In genomic region chr20:4161447-4162251, GRCh38 we compare ENCODE assay signal across 9 cellular contexts. TPM values are rescaled to one million over a fixed set of nuclear protein-coding genes. Genes with fewer than 3 reads are reported as not detected.
DNase-seq lines count a peak whose midpoint lies in the region; ATAC-seq, FAIRE-seq and TF ChIP-seq lines count a peak whose summit lies in the region.
"Had no signal": no experiment of that assay in that cellular context is flagged by ENCODE, and none has a peak within 500 bp of the region (broad histone marks: within the 10 kb centered on the region; RNA-seq: fewer than 3 reads in every experiment).

No MANE protein-coding gene starts in this region.

- TF ChIP-seq CTCF in breast epithelium (IDR thresholded peaks at IDR 0.05) (no peak), nephron progenitor cell (IDR thresholded peaks at IDR 0.05) (no peak), GM13976 (IDR thresholded peaks at IDR 0.05; ENCODE audit: borderline replicate concordance, control extremely low read depth, extremely low read depth, insufficient read depth, missing control alignments) (no peak)

- peaks cover 53% of the 10 kb centered on the region for H3K4me1 Mint-ChIP-seq in nephron progenitor cell

- peaks cover 7% of the 10 kb centered on the region for H3K36me3 Mint-ChIP-seq in nephron progenitor cell (ENCODE audit: low read depth)

- in situ Hi-C loops in GM13976 (cut with MboI; ENCODE audit: low sequenced_read_pairs, unreplicated experiment), result no loop called here

- peaks cover 41% of the 10 kb centered on the region for H3K27me3 Mint-ChIP-seq in nephron progenitor cell (ENCODE audit: low read depth, poor library complexity)

- peaks cover 10% of the 10 kb centered on the region for H3K9me3 Mint-ChIP-seq in nephron progenitor cell

- POLR2A ChIA-PET in HEK293T (lab: Yijun Ruan, JAX), result no interaction called here

- DNase-seq in GM18507 (ENCODE audit: extremely low spot score, insufficient read length, low read depth) (no peak), LoVo (ENCODE audit: low spot score) (peak; percentile 56), breast epithelium (ENCODE audit: low spot score in 2 of 2) (peak; percentile 40 to 62), nephron progenitor cell (no peak), HEK293T (ENCODE audit: extremely low spot score) (no peak), GM13976 (ENCODE audit: low spot score) (no peak), NOMO-1 (lab: John Stamatoyannopoulos, UW; ENCODE audit: unreplicated experiment in 2 of 2) (no peak)
- DNase-seq: SK-N-SH had no signal

- no peaks in the 10 kb centered on the region for H3K9me3 ChIP-seq in breast epithelium
- H3K9me3 ChIP-seq: SK-N-SH had no signal

- no peaks in the 10 kb centered on the region for H3K27me3 ChIP-seq in breast epithelium

- CTCF ChIA-PET in HEK293T (lab: Yijun Ruan, JAX), result no interaction called here

- peak overlapping the region in 1 of 2 donors; percentile 6 for H3K27ac ChIP-seq in breast epithelium

- peak overlapping the region in 2 of 3 donors; percentile 17 to 53 for H3K4me3 ChIP-seq in breast epithelium

- no peak overlapping the region for H3K27ac Mint-ChIP-seq in nephron progenitor cell

- intact Hi-C loops in breast epithelium (cut with DNase I; ENCODE audit: low total_unique reads), result no loop called here

- ATAC-seq in GM18520 (IDR thresholded peaks at IDR 0.05; ENCODE audit: unreplicated experiment), result no peak

- no peaks in the 10 kb centered on the region for H3K36me3 ChIP-seq in breast epithelium

- TF ChIP-seq POLR2A in breast epithelium (IDR thresholded peaks at IDR 0.05), result no peak

- H3K4me3 Mint-ChIP-seq in nephron progenitor cell, result peak overlapping the region; percentile 20

- peak; percentile 84 for FAIRE-seq in GM18507 (lab: Jason Lieb, UNC)

- H3K4me1 ChIP-seq in breast epithelium, result peaks cover 0 to 9% of the 10 kb centered on the region in 2 donors

TF ChIP-seq in HEK293T, 16 proteins besides CTCF, POLR2A, EP300 and RAD21:
- TF ChIP-seq ZNF384 (IDR thresholded peaks at IDR 0.05), result no peak
- no peak for TF ChIP-seq ARNT (IDR thresholded peaks at IDR 0.05)
- TF ChIP-seq NFRKB (IDR thresholded peaks at IDR 0.05), result no peak
- no peak for TF ChIP-seq TARDBP (IDR thresholded peaks at IDR 0.05)
- no peak for TF ChIP-seq L3MBTL2 (conservative IDR thresholded peaks at IDR 0.05)
- TF ChIP-seq HDGF (IDR thresholded peaks at IDR 0.05; ENCODE audit: borderline replicate concordance), result no peak
- TF ChIP-seq PKNOX1 (IDR thresholded peaks at IDR 0.05), result no peak
- no peak for TF ChIP-seq CTBP1 (IDR thresholded peaks at IDR 0.05; ENCODE audit: borderline replicate concordance)

RNA-seq across cellular contexts. Expression of gene SMOX, which starts 13.0 kb away (rescaled TPM):
- total RNA-seq in breast epithelium, result 10 to 100 TPM in 1 of 3 donors, 1 to 10 TPM in 2; 4.2 to 19.0 (median 6.9) TPM

Comparison
In these comparisons a context has a peak if more than half of its experiments do, and no peak if none do; other contexts are left out.
1. DNase-seq: peak in LoVo (single experiment) and breast epithelium (2 of 2); none in GM18507 (single experiment), nephron progenitor cell (single experiment), HEK293T (single experiment), GM13976 (single experiment) and NOMO-1 (0 of 2).